13 cellular contexts compared by ENCODE assay signal in the genomic region with DNA sequence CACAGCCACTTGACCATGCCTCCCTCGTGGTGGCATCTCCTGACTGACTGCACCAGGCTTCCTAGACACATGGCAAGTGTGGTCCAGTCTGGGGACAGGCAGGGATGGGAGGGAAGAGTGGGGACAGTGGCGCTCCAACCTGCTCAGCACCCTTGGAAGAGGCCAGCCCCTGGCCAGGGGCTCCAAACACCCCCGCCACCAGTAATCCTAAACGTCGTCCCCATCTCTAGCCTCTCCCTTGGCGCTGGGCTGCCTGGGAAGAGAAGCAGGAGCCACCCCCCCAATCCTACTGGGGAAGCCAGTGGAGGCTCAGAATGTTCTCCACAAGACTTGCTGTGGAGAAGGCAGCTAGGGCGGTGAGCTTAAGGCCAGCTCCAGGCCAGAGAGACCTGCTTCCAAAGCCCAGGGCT. TPM values are rescaled to one million over a fixed set of nuclear protein-coding genes. Genes with fewer than 3 reads are reported as not detected.
DNase-seq lines count a peak whose midpoint lies in the region; ATAC-seq, FAIRE-seq and TF ChIP-seq lines count a peak whose summit lies in the region.
"Had no signal": no experiment of that assay in that cellular context is flagged by ENCODE, and none has a peak within 500 bp of the region (broad histone marks: within the 10 kb centered on the region; RNA-seq: fewer than 3 reads in every experiment).

No MANE protein-coding gene starts in this region.

- H4K20me1 ChIP-seq in BLaER1 treated with 17β-estradiol and CSF1 and Interleukin-3, amounts not matched to agents 10 nM and 100 nM, result peaks cover 74 to 79% (median 76%) of the 10 kb centered on the region in 11 experiments
- H4K20me1 ChIP-seq in HepG2 (ENCODE audit: insufficient read depth, low read length), result peaks cover 38% of the 10 kb centered on the region

- POLR2A ChIA-PET in activated B cell treated with CpG ODN at 0.5 μM for 24 hours (lab: Charles Lee) (no interaction called here), HepG2 (lab: Yijun Ruan, JAX) (no interaction called here)

- no peaks in the 10 kb centered on the region for H3K9me3 ChIP-seq in BLaER1 treated with 17β-estradiol and CSF1 and Interleukin-3, amounts not matched to agents 10 nM and 100 nM (replicated peaks in 1 of 11)
- H3K9me3 ChIP-seq in HepG2 (ENCODE audit: low read length), result no peaks in the 10 kb centered on the region
- H3K9me3 ChIP-seq: heart left ventricle had no signal

- peak overlapping the region in 10 of 11 experiments; percentile 87 to 99 (median 95); a peak in 17 of 22 replicates for H3K9ac ChIP-seq in BLaER1 treated with 17β-estradiol and CSF1 and Interleukin-3, amounts not matched to agents 10 nM and 100 nM
- 0 out of 2 replicates have a peak overlapping the region, but pooled peaks have one; percentile 5 for H3K9ac ChIP-seq in HepG2 (ENCODE audit: insufficient read depth, low read depth, low read length)

- CTCF ChIA-PET in activated B cell treated with CpG ODN at 0.5 μM for 24 hours (lab: Charles Lee) (no interaction called here), HepG2 (lab: Yijun Ruan, JAX; ENCODE audit: low intra/inter-chr PET ratio, low total read pairs) (no interaction called here)

- DNase-seq in activated B cell treated with CpG ODN at 0.5 μM for 24 hours (no peak), HepG2 (ENCODE audit: low spot score) (no peak), glomerular visceral epithelial cell (ENCODE audit: extremely low spot score) (no peak)
- DNase-seq: caudate nucleus, GDM1, NCI-H2171 had no signal

- H3K4me3 ChIP-seq in BLaER1 treated with 17β-estradiol and CSF1 and Interleukin-3, amounts not matched to agents 10 nM and 100 nM, result peak overlapping the region in 5 of 10 experiments; percentile 77 to 98 (median 95); a peak in 5 of 20 replicates
- H3K4me3 ChIP-seq in HepG2 (replicated peaks in 1 of 3; ENCODE audit: insufficient read depth in 1 of 3, low read depth in 2 of 3, low read length in 3 of 3), result no peak overlapping the region

- H3K4me1 Mint-ChIP-seq in activated B cell treated with CpG ODN at 0.5 μM for 24 hours, result peaks cover 31% of the 10 kb centered on the region

- WGBS in HepG2 (ENCODE audit: low lambda C conversion rate), result 80% methylated on average over 2 of the region's 7 CpGs

- H3K79me2 ChIP-seq in HepG2 (ENCODE audit: insufficient read depth, low read length), result peaks cover 35% of the 10 kb centered on the region

- no peak for TF ChIP-seq CTCF in activated B cell treated with CpG ODN at 0.5 μM for 24 hours (IDR thresholded peaks at IDR 0.05)
- TF ChIP-seq CTCF in HepG2 (CRISPR knock-in tag; IDR thresholded peaks at IDR 0.05), result no peak

- BruUV-seq in HepG2 (replicated peaks; lab: Mats Ljungman, UMichigan), result no TSS peak

- H3K36me3 Mint-ChIP-seq in activated B cell treated with CpG ODN at 0.5 μM for 24 hours (ENCODE audit: low read depth), result peaks cover 58% of the 10 kb centered on the region

- in situ Hi-C loops in GM18951 (cut with MboI; ENCODE audit: low sequenced_read_pairs, unreplicated experiment), result no loop called here
- in situ Hi-C loops in HepG2 (cut with HindIII; ENCODE audit: extremely low pct_ligation_motif_present, low pct_unique_long_range_greater_than_20kb), result no loop called here

- FAIRE-seq in HepG2 (lab: Jason Lieb, UNC), result no peak

- H3K27ac Mint-ChIP-seq in activated B cell treated with CpG ODN at 0.5 μM for 24 hours, result peak overlapping the region; percentile 46

- TF ChIP-seq POLR2A in GM18951 (IDR thresholded peaks at IDR 0.05; ENCODE audit: extremely low read depth, insufficient read depth, insufficient read length) (peak; percentile 14), HepG2 (IDR thresholded peaks at IDR 0.05; ENCODE audit: insufficient read depth in 1 of 2, low read depth in 2 of 2, low read length in 2 of 2) (no peak)

- H2AFZ ChIP-seq in HepG2 (ENCODE audit: low read length), result no peak overlapping the region

- H3K27ac ChIP-seq in BLaER1 treated with 17β-estradiol and CSF1 and Interleukin-3, amounts not matched to agents 10 nM and 100 nM, result no peak overlapping the region
- peak overlapping the region; percentile 16 for H3K27ac ChIP-seq in HepG2 (ENCODE audit: extremely low read length, insufficient read depth, low read length)

- H3K27me3 ChIP-seq in BLaER1 treated with 17β-estradiol and CSF1 and Interleukin-3, amounts not matched to agents 10 nM and 100 nM, result no peaks in the 10 kb centered on the region
- H3K27me3 ChIP-seq in HepG2 (ENCODE audit: control insufficient read depth in 1 of 2, insufficient read depth in 2 of 2, low read length in 2 of 2), result no peaks in the 10 kb centered on the region; a peak in 1 of 5 replicates
- H3K27me3 ChIP-seq: heart left ventricle had no signal

- no peak for TF ChIP-seq EP300 in HepG2 (IDR thresholded peaks at IDR 0.05; ENCODE audit: low read depth in 2 of 2, low read length in 2 of 2)
- no peak for TF ChIP-seq EP300 in HepG2 (CRISPR knock-in tag; IDR thresholded peaks at IDR 0.05; ENCODE audit: borderline replicate concordance)

- intact Hi-C loops in activated B cell treated with CpG ODN at 0.5 μM for 24 hours (cut with micrococcal nuclease) (no loop called here), HepG2 (cut with micrococcal nuclease; ENCODE audit: unreplicated experiment) (no loop called here)

- no peaks in the 10 kb centered on the region for H3K9me3 Mint-ChIP-seq in activated B cell treated with CpG ODN at 0.5 μM for 24 hours

- H3K27me3 Mint-ChIP-seq in activated B cell treated with CpG ODN at 0.5 μM for 24 hours, result no peaks in the 10 kb centered on the region

- TF ChIP-seq RAD21 in HepG2 (CRISPR knock-in tag; IDR thresholded peaks at IDR 0.05), result no peak

- H3K4me2 ChIP-seq in BLaER1 treated with 17β-estradiol and CSF1 and Interleukin-3, amounts not matched to agents 10 nM and 100 nM, result peak overlapping the region in 10 of 11 experiments; percentile 70 to 91 (median 84); a peak in 13 of 22 replicates
- no peak overlapping the region for H3K4me2 ChIP-seq in HepG2 (ENCODE audit: low read depth, low read length)

- H3K36me3 ChIP-seq in BLaER1 treated with 17β-estradiol and CSF1 and Interleukin-3, amounts not matched to agents 10 nM and 100 nM, result peaks cover 55 to 67% (median 66%) of the 10 kb centered on the region in 11 experiments
- H3K36me3 ChIP-seq in HepG2 (replicated peaks in 1 of 2; ENCODE audit: control insufficient read depth in 1 of 2, insufficient read depth in 2 of 2, low read length in 2 of 2), result peaks cover 25 to 60% of the 10 kb centered on the region in 2 experiments

- H3K4me3 Mint-ChIP-seq in activated B cell treated with CpG ODN at 0.5 μM for 24 hours, result peak overlapping the region; percentile 93

- no peak for ATAC-seq in activated B cell treated with CpG ODN at 0.5 μM for 24 hours (ENCODE audit: low read depth)
- no peak for ATAC-seq in HepG2
- no peak for ATAC-seq in HG03520 (IDR thresholded peaks at IDR 0.05; ENCODE audit: unreplicated experiment)
- no peak for ATAC-seq in HG03457 (IDR thresholded peaks at IDR 0.05; ENCODE audit: unreplicated experiment)
- ATAC-seq in HG02623 (IDR thresholded peaks at IDR 0.05; ENCODE audit: unreplicated experiment), result no peak
- ATAC-seq: heart left ventricle had no signal

- peaks cover 11 to 29% (median 19%) of the 10 kb centered on the region in 10 experiments for H3K4me1 ChIP-seq in BLaER1 treated with 17β-estradiol and CSF1 and Interleukin-3, amounts not matched to agents 10 nM and 100 nM
- H3K4me1 ChIP-seq in HepG2 (ENCODE audit: insufficient read depth, low read length), result peaks cover 17% of the 10 kb centered on the region; the same call in 1 of the 2 replicates

RNA-seq across cellular contexts. Expression of gene RPL36, which starts 2.7 kb away (rescaled TPM):
- total RNA-seq in activated B cell treated with CpG ODN at 0.5 μM for 24 hours, result 1,170 and 1,330 TPM in 2 replicates
- 706 and 763 TPM in 2 replicates for total RNA-seq in HepG2 (2016; rRNA removed; fragmentation: Illumina TruSeq; extraction: Trizol)
- total RNA-seq in HepG2 (2016; cell fraction: cytosol; rRNA removed; fragmentation: Illumina TruSeq; extraction: Trizol; ENCODE audit: low read depth), result 1,266 and 1,322 TPM in 2 replicates
- 739 and 797 TPM in 2 replicates for total RNA-seq in HepG2 (2016; cell fraction: insoluble cytoplasmic fraction; rRNA removed; fragmentation: Illumina TruSeq; extraction: Trizol)
- 1,622 and 1,758 TPM in 2 replicates for total RNA-seq in HepG2 (2016; cell fraction: membrane; rRNA removed; fragmentation: Illumina TruSeq; extraction: Trizol)
- total RNA-seq in HepG2 (2016; cell fraction: nucleus; rRNA removed; fragmentation: Illumina TruSeq; extraction: Trizol), result 259 and 275 TPM in 2 replicates
- polyA plus RNA-seq in HepG2 (2011; rRNA removed), result 740 and 962 TPM in 2 replicates
- 548 and 718 TPM in 2 replicates for polyA plus RNA-seq in HepG2 (2011; cell fraction: cytosol; rRNA removed)
- 184 and 190 TPM in 2 replicates for polyA plus RNA-seq in HepG2 (2011; cell fraction: nucleus; rRNA removed)
- polyA plus RNA-seq in HepG2 (2012), result 1,022 and 1,044 TPM in 2 replicates
- polyA plus RNA-seq in HepG2 (2016; cell fraction: cytosol; fragmentation: Illumina TruSeq; extraction: Trizol; ENCODE audit: low read depth), result 1,678 and 1,761 TPM in 2 replicates
- polyA plus RNA-seq in HepG2 (2016; cell fraction: insoluble cytoplasmic fraction; fragmentation: Illumina TruSeq; extraction: Trizol; ENCODE audit: low read depth), result 756 and 780 TPM in 2 replicates
- polyA plus RNA-seq in HepG2 (2016; cell fraction: membrane; fragmentation: Illumina TruSeq; extraction: Trizol; ENCODE audit: low read depth), result 1,750 and 1,946 TPM in 2 replicates
- 539 and 605 TPM in 2 replicates for polyA plus RNA-seq in HepG2 (2016; cell fraction: nucleus; fragmentation: Illumina TruSeq; extraction: Trizol; ENCODE audit: insufficient read depth, low read depth)
- polyA minus RNA-seq in HepG2 (2011; rRNA and poly(A)+ RNA removed; ENCODE audit: low replicate concordance), result 163 and 316 TPM in 2 replicates
- polyA minus RNA-seq in HepG2 (2011; cell fraction: cytosol; rRNA and poly(A)+ RNA removed), result 334 and 359 TPM in 2 replicates
- polyA minus RNA-seq in HepG2 (2011; cell fraction: nucleus; rRNA and poly(A)+ RNA removed), result 64.5 and 86.4 TPM in 2 replicates

RNA-seq across cellular contexts. Expression of gene HSD11B1L, which starts 12.0 kb away (rescaled TPM):
- total RNA-seq in activated B cell treated with CpG ODN at 0.5 μM for 24 hours, result 1.4 and 1.5 TPM in 2 replicates
- 2.8 TPM in 2 replicates for total RNA-seq in HepG2 (2016; rRNA removed; fragmentation: Illumina TruSeq; extraction: Trizol)
- 2.6 and 3.3 TPM in 2 replicates for total RNA-seq in HepG2 (2016; cell fraction: cytosol; rRNA removed; fragmentation: Illumina TruSeq; extraction: Trizol; ENCODE audit: low read depth)
- 1.6 and 2.1 TPM in 2 replicates for total RNA-seq in HepG2 (2016; cell fraction: insoluble cytoplasmic fraction; rRNA removed; fragmentation: Illumina TruSeq; extraction: Trizol)
- total RNA-seq in HepG2 (2016; cell fraction: membrane; rRNA removed; fragmentation: Illumina TruSeq; extraction: Trizol), result 3.9 and 5.5 TPM in 2 replicates
- total RNA-seq in HepG2 (2016; cell fraction: nucleus; rRNA removed; fragmentation: Illumina TruSeq; extraction: Trizol), result 0.81 and 0.94 TPM in 2 replicates
- 3.9 and 4.6 TPM in 2 replicates for polyA plus RNA-seq in HepG2 (2011; rRNA removed)
- 4.2 and 6.2 TPM in 2 replicates for polyA plus RNA-seq in HepG2 (2011; cell fraction: cytosol; rRNA removed)
- polyA plus RNA-seq in HepG2 (2011; cell fraction: nucleus; rRNA removed), result 6.3 and 7.3 TPM in 2 replicates
- polyA plus RNA-seq in HepG2 (2012), result 1.9 and 3.0 TPM in 2 replicates
- polyA plus RNA-seq in HepG2 (2016; cell fraction: cytosol; fragmentation: Illumina TruSeq; extraction: Trizol; ENCODE audit: low read depth), result 3.6 and 4.2 TPM in 2 replicates
- 2.5 and 3.3 TPM in 2 replicates for polyA plus RNA-seq in HepG2 (2016; cell fraction: insoluble cytoplasmic fraction; fragmentation: Illumina TruSeq; extraction: Trizol; ENCODE audit: low read depth)
- polyA plus RNA-seq in HepG2 (2016; cell fraction: membrane; fragmentation: Illumina TruSeq; extraction: Trizol; ENCODE audit: low read depth), result 3.3 and 3.5 TPM in 2 replicates
- polyA plus RNA-seq in HepG2 (2016; cell fraction: nucleus; fragmentation: Illumina TruSeq; extraction: Trizol; ENCODE audit: insufficient read depth, low read depth), result 3.3 and 3.4 TPM in 2 replicates
- 0.21 and 1.8 TPM in 2 replicates for polyA minus RNA-seq in HepG2 (2011; rRNA and poly(A)+ RNA removed; ENCODE audit: low replicate concordance)
- polyA minus RNA-seq in HepG2 (2011; cell fraction: cytosol; rRNA and poly(A)+ RNA removed), result 1.1 and 3.1 TPM in 2 replicates
- polyA minus RNA-seq in HepG2 (2011; cell fraction: nucleus; rRNA and poly(A)+ RNA removed), result 0.52 and 1.1 TPM in 2 replicates

RNA-seq across cellular contexts. Expression of gene MICOS13, which starts 12.5 kb away (rescaled TPM):
- total RNA-seq in activated B cell treated with CpG ODN at 0.5 μM for 24 hours (58.0 and 60.8 TPM in 2 replicates), HepG2 (2016; rRNA removed; fragmentation: Illumina TruSeq; extraction: Trizol) (35.4 and 37.9 TPM in 2 replicates)
- total RNA-seq in HepG2 (2016; cell fraction: cytosol; rRNA removed; fragmentation: Illumina TruSeq; extraction: Trizol; ENCODE audit: low read depth), result 20.7 and 21.7 TPM in 2 replicates
- 38.9 and 39.8 TPM in 2 replicates for total RNA-seq in HepG2 (2016; cell fraction: insoluble cytoplasmic fraction; rRNA removed; fragmentation: Illumina TruSeq; extraction: Trizol)
- 22.9 and 26.0 TPM in 2 replicates for total RNA-seq in HepG2 (2016; cell fraction: membrane; rRNA removed; fragmentation: Illumina TruSeq; extraction: Trizol)
- total RNA-seq in HepG2 (2016; cell fraction: nucleus; rRNA removed; fragmentation: Illumina TruSeq; extraction: Trizol), result 18.4 and 19.8 TPM in 2 replicates
- 28.8 and 40.0 TPM in 2 replicates for polyA plus RNA-seq in HepG2 (2011; rRNA removed)
- polyA plus RNA-seq in HepG2 (2011; cell fraction: cytosol; rRNA removed), result 16.8 and 30.9 TPM in 2 replicates
- 13.2 and 15.1 TPM in 2 replicates for polyA plus RNA-seq in HepG2 (2011; cell fraction: nucleus; rRNA removed)
- 13.1 and 19.3 TPM in 2 replicates for polyA plus RNA-seq in HepG2 (2012)
- 20.6 and 24.5 TPM in 2 replicates for polyA plus RNA-seq in HepG2 (2016; cell fraction: cytosol; fragmentation: Illumina TruSeq; extraction: Trizol; ENCODE audit: low read depth)
- polyA plus RNA-seq in HepG2 (2016; cell fraction: insoluble cytoplasmic fraction; fragmentation: Illumina TruSeq; extraction: Trizol; ENCODE audit: low read depth), result 37.7 and 43.8 TPM in 2 replicates
- 19.5 and 22.0 TPM in 2 replicates for polyA plus RNA-seq in HepG2 (2016; cell fraction: membrane; fragmentation: Illumina TruSeq; extraction: Trizol; ENCODE audit: low read depth)
- polyA plus RNA-seq in HepG2 (2016; cell fraction: nucleus; fragmentation: Illumina TruSeq; extraction: Trizol; ENCODE audit: insufficient read depth, low read depth), result 32.1 and 41.0 TPM in 2 replicates
- polyA minus RNA-seq in HepG2 (2011; rRNA and poly(A)+ RNA removed; ENCODE audit: low replicate concordance), result 14.6 and 22.6 TPM in 2 replicates
- polyA minus RNA-seq in HepG2 (2011; cell fraction: cytosol; rRNA and poly(A)+ RNA removed), result 6.3 and 9.1 TPM in 2 replicates
- polyA minus RNA-seq in HepG2 (2011; cell fraction: nucleus; rRNA and poly(A)+ RNA removed), result 6.0 and 7.5 TPM in 2 replicates

RNA-seq across cellular contexts. Expression of gene LONP1, which starts 27.2 kb away (rescaled TPM):
- total RNA-seq in activated B cell treated with CpG ODN at 0.5 μM for 24 hours (72.9 and 77.5 TPM in 2 replicates), HepG2 (2016; rRNA removed; fragmentation: Illumina TruSeq; extraction: Trizol) (50.4 and 76.8 TPM in 2 replicates)
- 12.1 and 15.6 TPM in 2 replicates for total RNA-seq in HepG2 (2016; cell fraction: cytosol; rRNA removed; fragmentation: Illumina TruSeq; extraction: Trizol; ENCODE audit: low read depth)
- total RNA-seq in HepG2 (2016; cell fraction: insoluble cytoplasmic fraction; rRNA removed; fragmentation: Illumina TruSeq; extraction: Trizol), result 41.9 and 83.8 TPM in 2 replicates
- total RNA-seq in HepG2 (2016; cell fraction: membrane; rRNA removed; fragmentation: Illumina TruSeq; extraction: Trizol), result 26.9 and 27.9 TPM in 2 replicates
- 53.2 and 60.3 TPM in 2 replicates for total RNA-seq in HepG2 (2016; cell fraction: nucleus; rRNA removed; fragmentation: Illumina TruSeq; extraction: Trizol)
- polyA plus RNA-seq in HepG2 (2011; rRNA removed), result 59.5 and 69.0 TPM in 2 replicates
- 54.0 and 91.2 TPM in 2 replicates for polyA plus RNA-seq in HepG2 (2011; cell fraction: cytosol; rRNA removed)
- polyA plus RNA-seq in HepG2 (2011; cell fraction: nucleus; rRNA removed), result 270 and 346 TPM in 2 replicates
- polyA plus RNA-seq in HepG2 (2012), result 49.0 and 62.8 TPM in 2 replicates
- polyA plus RNA-seq in HepG2 (2016; cell fraction: cytosol; fragmentation: Illumina TruSeq; extraction: Trizol; ENCODE audit: low read depth), result 7.4 and 9.2 TPM in 2 replicates
- 49.9 and 60.1 TPM in 2 replicates for polyA plus RNA-seq in HepG2 (2016; cell fraction: insoluble cytoplasmic fraction; fragmentation: Illumina TruSeq; extraction: Trizol; ENCODE audit: low read depth)
- polyA plus RNA-seq in HepG2 (2016; cell fraction: membrane; fragmentation: Illumina TruSeq; extraction: Trizol; ENCODE audit: low read depth), result 15.7 and 17.9 TPM in 2 replicates
- polyA plus RNA-seq in HepG2 (2016; cell fraction: nucleus; fragmentation: Illumina TruSeq; extraction: Trizol; ENCODE audit: insufficient read depth, low read depth), result 120 and 130 TPM in 2 replicates
- polyA minus RNA-seq in HepG2 (2011; rRNA and poly(A)+ RNA removed; ENCODE audit: low replicate concordance), result 65.4 and 106 TPM in 2 replicates
- 42.1 and 48.3 TPM in 2 replicates for polyA minus RNA-seq in HepG2 (2011; cell fraction: cytosol; rRNA and poly(A)+ RNA removed)
- polyA minus RNA-seq in HepG2 (2011; cell fraction: nucleus; rRNA and poly(A)+ RNA removed), result 44.8 and 51.0 TPM in 2 replicates

RNA-seq across cellular contexts. Expression of gene CATSPERD, which starts 27.6 kb away (rescaled TPM):
- total RNA-seq in activated B cell treated with CpG ODN at 0.5 μM for 24 hours (not detected in 2 replicates), HepG2 (2016; rRNA removed; fragmentation: Illumina TruSeq; extraction: Trizol) (not detected in 2 replicates)
- total RNA-seq in HepG2 (2016; cell fraction: cytosol; rRNA removed; fragmentation: Illumina TruSeq; extraction: Trizol; ENCODE audit: low read depth), result not detected in 2 replicates
- total RNA-seq in HepG2 (2016; cell fraction: insoluble cytoplasmic fraction; rRNA removed; fragmentation: Illumina TruSeq; extraction: Trizol), result not detected in 2 replicates
- total RNA-seq in HepG2 (2016; cell fraction: membrane; rRNA removed; fragmentation: Illumina TruSeq; extraction: Trizol), result 0.09 TPM in 1 of 2 replicates, not detected in the other
- not detected in 2 replicates for total RNA-seq in HepG2 (2016; cell fraction: nucleus; rRNA removed; fragmentation: Illumina TruSeq; extraction: Trizol)
- 0.04 TPM in 1 of 2 replicates, not detected in the other for polyA plus RNA-seq in HepG2 (2011; rRNA removed)
- polyA plus RNA-seq in HepG2 (2011; cell fraction: cytosol; rRNA removed), result 0.04 TPM in 1 of 2 replicates, not detected in the other
- polyA plus RNA-seq in HepG2 (2011; cell fraction: nucleus; rRNA removed), result 0.09 TPM in 1 of 2 replicates, not detected in the other
- not detected in 2 replicates for polyA plus RNA-seq in HepG2 (2012)
- not detected in 2 replicates for polyA plus RNA-seq in HepG2 (2016; cell fraction: cytosol; fragmentation: Illumina TruSeq; extraction: Trizol; ENCODE audit: low read depth)
- not detected in 2 replicates for polyA plus RNA-seq in HepG2 (2016; cell fraction: insoluble cytoplasmic fraction; fragmentation: Illumina TruSeq; extraction: Trizol; ENCODE audit: low read depth)
- polyA plus RNA-seq in HepG2 (2016; cell fraction: membrane; fragmentation: Illumina TruSeq; extraction: Trizol; ENCODE audit: low read depth), result not detected in 2 replicates
- not detected in 2 replicates for polyA plus RNA-seq in HepG2 (2016; cell fraction: nucleus; fragmentation: Illumina TruSeq; extraction: Trizol; ENCODE audit: insufficient read depth, low read depth)
- polyA minus RNA-seq in HepG2 (2011; rRNA and poly(A)+ RNA removed; ENCODE audit: low replicate concordance), result 0.09 TPM in 1 of 2 replicates, not detected in the other
- not detected in 2 replicates for polyA minus RNA-seq in HepG2 (2011; cell fraction: cytosol; rRNA and poly(A)+ RNA removed)
- polyA minus RNA-seq in HepG2 (2011; cell fraction: nucleus; rRNA and poly(A)+ RNA removed), result not detected in 2 replicates
- total RNA-seq: heart left ventricle, omental fat pad had no signal
- polyA plus RNA-seq: heart left ventricle had no signal
